Comparison of ENCODE assay signal across 16 cellular contexts in the genomic region with DNA sequence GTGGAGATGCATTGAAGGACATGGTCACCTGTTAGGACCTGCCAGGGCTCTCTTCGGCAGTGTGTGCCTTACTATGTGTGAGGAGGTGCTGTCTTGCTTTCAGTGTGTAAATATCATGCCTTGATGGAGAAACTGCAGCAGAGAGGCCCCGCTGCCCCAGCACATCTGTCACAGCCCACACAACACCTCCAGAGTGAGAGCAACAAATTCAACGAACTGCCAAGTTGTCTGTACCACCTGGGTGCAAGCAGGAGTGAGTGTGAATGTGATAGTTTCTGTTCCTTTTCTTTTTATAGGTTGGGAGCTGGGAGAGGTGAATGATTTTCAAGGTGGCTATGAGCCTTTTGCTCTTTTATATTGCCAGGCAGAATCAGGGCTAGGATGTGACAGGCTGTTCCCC.
A peak's percentile ranks its signal among the peaks of the same experiment; 100 is the strongest.
DNase-seq lines count a peak whose midpoint lies in the region; ATAC-seq and TF ChIP-seq lines count a peak whose summit lies in the region.
"Had no signal": no experiment of that assay in that cellular context is flagged by ENCODE, and none has a peak within 500 bp of the region (broad histone marks: within the 10 kb centered on the region; RNA-seq: fewer than 3 reads in every experiment).

No MANE protein-coding gene starts in this region.

- H3K27ac Mint-ChIP-seq in activated naive CD8-positive, alpha-beta T cell treated with anti-CD3 and anti-CD28 coated beads, Interleukin-2, amount 50 U/mL, for 24 hours, result no peak overlapping the region
- no peak overlapping the region for H3K27ac Mint-ChIP-seq in activated naive CD8-positive, alpha-beta T cell treated with anti-CD3 and anti-CD28 coated beads for 36 hours
- peak overlapping the region; percentile 9 to 69 for H3K27ac Mint-ChIP-seq in stimulated activated naive CD8-positive, alpha-beta T cell treated with anti-CD3 and anti-CD28 coated beads, Interleukin-15, amount 100 ng/mL, for 72 hours
- H3K27ac Mint-ChIP-seq: activated CD8-positive, alpha-beta memory T cell treated with anti-CD3 and anti-CD28 coated beads, Interleukin-2, amount 10 ng/mL, durations not matched to agents 7 days and 5 days had no signal

- no peak overlapping the region for H3K4me3 ChIP-seq in ascending aorta
- H3K4me3 ChIP-seq: A549, vagina had no signal

- ATAC-seq in activated naive CD8-positive, alpha-beta T cell treated with anti-CD3 and anti-CD28 coated beads, Interleukin-2, amount 50 U/mL, for 24 hours, result peak; percentile 38
- ATAC-seq in GM21786 (IDR thresholded peaks at IDR 0.05; ENCODE audit: unreplicated experiment) (peak; percentile 88), HG03432 (IDR thresholded peaks at IDR 0.05; ENCODE audit: unreplicated experiment) (peak; percentile 86), left colon (no peak)
- ATAC-seq in stimulated activated naive CD8-positive, alpha-beta T cell treated with anti-CD3 and anti-CD28 coated beads, Interleukin-15, amount 100 ng/mL, for 72 hours, result no peak
- ATAC-seq: A549; activated CD8-positive, alpha-beta memory T cell treated with anti-CD3 and anti-CD28 coated beads, Interleukin-2, amount 10 ng/mL, durations not matched to agents 7 days and 5 days; HCT116 had no signal

- intact Hi-C loops in ascending aorta (cut with DNase I) (no loop called here), left colon (cut with DNase I, micrococcal nuclease) (no loop called here)

- no peaks in the 10 kb centered on the region for H3K4me1 ChIP-seq in ascending aorta
- H3K4me1 ChIP-seq: A549, vagina had no signal

- H3K4me3 Mint-ChIP-seq in activated naive CD8-positive, alpha-beta T cell treated with anti-CD3 and anti-CD28 coated beads, Interleukin-2, amount 50 U/mL, for 24 hours, result no peak overlapping the region
- no peak overlapping the region for H3K4me3 Mint-ChIP-seq in activated naive CD8-positive, alpha-beta T cell treated with anti-CD3 and anti-CD28 coated beads for 36 hours
- H3K4me3 Mint-ChIP-seq in stimulated activated naive CD8-positive, alpha-beta T cell treated with anti-CD3 and anti-CD28 coated beads, Interleukin-15, amount 100 ng/mL, for 72 hours, result no peak overlapping the region
- H3K4me3 Mint-ChIP-seq: activated CD8-positive, alpha-beta memory T cell treated with anti-CD3 and anti-CD28 coated beads, Interleukin-2, amount 10 ng/mL, durations not matched to agents 7 days and 5 days had no signal

- H3K4me1 Mint-ChIP-seq in activated naive CD8-positive, alpha-beta T cell treated with anti-CD3 and anti-CD28 coated beads, Interleukin-2, amount 50 U/mL, for 24 hours, result peaks cover 6% of the 10 kb centered on the region
- H3K4me1 Mint-ChIP-seq in activated naive CD8-positive, alpha-beta T cell treated with anti-CD3 and anti-CD28 coated beads for 36 hours, result no peaks in the 10 kb centered on the region
- H3K4me1 Mint-ChIP-seq in stimulated activated naive CD8-positive, alpha-beta T cell treated with anti-CD3 and anti-CD28 coated beads, Interleukin-15, amount 100 ng/mL, for 72 hours, result peaks cover 6% of the 10 kb centered on the region
- H3K4me1 Mint-ChIP-seq: activated CD8-positive, alpha-beta memory T cell treated with anti-CD3 and anti-CD28 coated beads, Interleukin-2, amount 10 ng/mL, durations not matched to agents 7 days and 5 days had no signal

- H3K27me3 ChIP-seq in ascending aorta, result no peaks in the 10 kb centered on the region
- H3K27me3 ChIP-seq: vagina had no signal

- no peaks in the 10 kb centered on the region for H3K9me3 ChIP-seq in ascending aorta
- H3K9me3 ChIP-seq: A549, vagina had no signal

- H3K27ac ChIP-seq in ascending aorta, result no peak overlapping the region
- H3K27ac ChIP-seq: A549, vagina had no signal

- no peaks in the 10 kb centered on the region for H3K36me3 Mint-ChIP-seq in activated naive CD8-positive, alpha-beta T cell treated with anti-CD3 and anti-CD28 coated beads, Interleukin-2, amount 50 U/mL, for 24 hours (ENCODE audit: low read depth)
- H3K36me3 Mint-ChIP-seq in activated naive CD8-positive, alpha-beta T cell treated with anti-CD3 and anti-CD28 coated beads for 36 hours, result no peaks in the 10 kb centered on the region
- H3K36me3 Mint-ChIP-seq: activated CD8-positive, alpha-beta memory T cell treated with anti-CD3 and anti-CD28 coated beads, Interleukin-2, amount 10 ng/mL, durations not matched to agents 7 days and 5 days had no signal

- no peaks in the 10 kb centered on the region for H3K36me3 ChIP-seq in ascending aorta
- H3K36me3 ChIP-seq: vagina had no signal

- H3K27me3 Mint-ChIP-seq in activated naive CD8-positive, alpha-beta T cell treated with anti-CD3 and anti-CD28 coated beads, Interleukin-2, amount 50 U/mL, for 24 hours, result no peaks in the 10 kb centered on the region
- peaks cover 4% of the 10 kb centered on the region for H3K27me3 Mint-ChIP-seq in activated naive CD8-positive, alpha-beta T cell treated with anti-CD3 and anti-CD28 coated beads for 36 hours
- no peaks in the 10 kb centered on the region for H3K27me3 Mint-ChIP-seq in stimulated activated naive CD8-positive, alpha-beta T cell treated with anti-CD3 and anti-CD28 coated beads, Interleukin-15, amount 100 ng/mL, for 72 hours

- no peak for TF ChIP-seq CTCF in ascending aorta (IDR thresholded peaks at IDR 0.05)

- no peaks in the 10 kb centered on the region for H3K9me3 Mint-ChIP-seq in activated naive CD8-positive, alpha-beta T cell treated with anti-CD3 and anti-CD28 coated beads, Interleukin-2, amount 50 U/mL, for 24 hours
- no peaks in the 10 kb centered on the region for H3K9me3 Mint-ChIP-seq in activated naive CD8-positive, alpha-beta T cell treated with anti-CD3 and anti-CD28 coated beads for 36 hours
- no peaks in the 10 kb centered on the region for H3K9me3 Mint-ChIP-seq in stimulated activated naive CD8-positive, alpha-beta T cell treated with anti-CD3 and anti-CD28 coated beads, Interleukin-15, amount 100 ng/mL, for 72 hours

- DNase-seq in activated naive CD8-positive, alpha-beta T cell treated with anti-CD3 and anti-CD28 coated beads, Interleukin-2, amount 50 U/mL, for 24 hours, result no peak
- no peak for DNase-seq in activated naive CD8-positive, alpha-beta T cell treated with anti-CD3 and anti-CD28 coated beads for 36 hours
- DNase-seq in stimulated activated naive CD8-positive, alpha-beta T cell treated with anti-CD3 and anti-CD28 coated beads, Interleukin-15, amount 100 ng/mL, for 72 hours, result no peak
- DNase-seq in ascending aorta (ENCODE audit: low spot score in 2 of 2), result no peak
- DNase-seq in activated gamma-delta T cell (lab: John Stamatoyannopoulos, UW), result no peak
- DNase-seq in left colon, result no peak
- DNase-seq: activated CD8-positive, alpha-beta memory T cell treated with anti-CD3 and anti-CD28 coated beads, Interleukin-2, amount 10 ng/mL, durations not matched to agents 7 days and 5 days; Calu3; midbrain; NCI-H748 treated with DMSO at 0.1 percent for 48 hours; Right ventricle myocardium superior had no signal

Comparison
In these comparisons a context has a peak if more than half of its experiments do, and no peak if none do; other contexts are left out.
1. ATAC-seq: peak in activated naive CD8-positive, alpha-beta T cell treated with anti-CD3 and anti-CD28 coated beads, Interleukin-2, amount 50 U/mL, for 24 hours (single experiment), GM21786 (single experiment) and HG03432 (single experiment); none in stimulated activated naive CD8-positive, alpha-beta T cell treated with anti-CD3 and anti-CD28 coated beads, Interleukin-15, amount 100 ng/mL, for 72 hours (single experiment) and left colon (single experiment).
2. H3K27ac Mint-ChIP-seq: peak in stimulated activated naive CD8-positive, alpha-beta T cell treated with anti-CD3 and anti-CD28 coated beads, Interleukin-15, amount 100 ng/mL, for 72 hours (2 of 2); none in activated naive CD8-positive, alpha-beta T cell treated with anti-CD3 and anti-CD28 coated beads, Interleukin-2, amount 50 U/mL, for 24 hours (single experiment) and activated naive CD8-positive, alpha-beta T cell treated with anti-CD3 and anti-CD28 coated beads for 36 hours (single experiment).